Comparison of ENCODE assay signal across 23 cellular contexts in the genomic region with DNA sequence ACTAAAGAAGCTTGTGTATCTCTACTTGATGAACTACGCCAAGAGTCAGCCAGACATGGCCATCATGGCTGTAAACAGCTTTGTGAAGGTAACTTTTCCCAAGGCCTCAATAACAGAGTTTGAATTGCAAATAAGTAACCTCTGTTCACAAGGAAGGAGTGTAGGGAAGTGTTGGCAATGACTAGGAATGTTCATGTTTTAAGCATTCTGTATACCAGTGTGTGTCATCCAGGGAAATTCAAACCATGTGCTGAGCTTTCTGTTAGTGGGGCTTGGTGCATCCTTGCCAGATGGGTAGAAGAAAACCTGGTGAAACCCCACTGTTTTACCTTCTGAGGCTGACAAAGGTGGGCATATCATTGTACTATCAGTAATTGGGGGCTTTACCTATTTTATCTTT. TPM values are rescaled to one million over a fixed set of nuclear protein-coding genes. Genes with fewer than 3 reads are reported as not detected.
DNase-seq lines count a peak whose midpoint lies in the region; ATAC-seq lines count a peak whose summit lies in the region.
"Had no signal": no experiment of that assay in that cellular context is flagged by ENCODE, and none has a peak within 500 bp of the region (broad histone marks: within the 10 kb centered on the region; RNA-seq: fewer than 3 reads in every experiment).

No MANE protein-coding gene starts in this region.

- H3K9me3 Mint-ChIP-seq in CD4-positive, alpha-beta memory T cell = no peaks in the 10 kb centered on the region
- H3K9me3 Mint-ChIP-seq in effector memory CD8-positive, alpha-beta T cell = no peaks in the 10 kb centered on the region

- no peak overlapping the region for H2BK12ac ChIP-seq in mesenchymal stem cell (ENCODE audit: low read length in 2 of 2)

- no peaks in the 10 kb centered on the region for H3K27me3 Mint-ChIP-seq in CD4-positive, alpha-beta memory T cell
- no peaks in the 10 kb centered on the region for H3K27me3 Mint-ChIP-seq in effector memory CD8-positive, alpha-beta T cell

- POLR2A ChIA-PET in CD4-positive, alpha-beta memory T cell (lab: Charles Lee; ENCODE audit: partially characterized antibody) = no interaction called here

- peaks cover 40 to 67% of the 10 kb centered on the region in 2 donors for H3K36me3 Mint-ChIP-seq in CD4-positive, alpha-beta memory T cell
- H3K36me3 Mint-ChIP-seq in effector memory CD8-positive, alpha-beta T cell (ENCODE audit: insufficient read depth) = peaks cover 82% of the 10 kb centered on the region

- H3K4ac ChIP-seq in mesenchymal stem cell (ENCODE audit: low read depth in 1 of 2, low read length in 2 of 2) = no peak overlapping the region

- H3K14ac ChIP-seq in mesenchymal stem cell (ENCODE audit: low read length in 2 of 2) = no peak overlapping the region

- H3K4me1 ChIP-seq in CD4-positive, alpha-beta memory T cell (ENCODE audit: insufficient read depth, low read length) = no peaks in the 10 kb centered on the region
- H3K4me1 ChIP-seq in mesenchymal stem cell (ENCODE audit: control insufficient read depth, insufficient read depth, low read depth, low read length) (no peaks in the 10 kb centered on the region), HAP-1 (no peaks in the 10 kb centered on the region)
- H3K4me1 ChIP-seq: transverse colon had no signal

- H4K8ac ChIP-seq in mesenchymal stem cell (ENCODE audit: low read length) = no peak overlapping the region

- no peak overlapping the region for H3K4me3 ChIP-seq in CD4-positive, alpha-beta memory T cell (ENCODE audit: low read length in 2 of 2)
- peak overlapping the region in 1 of 2 experiments; percentile 20 for H3K4me3 ChIP-seq in mesenchymal stem cell (ENCODE audit: insufficient read depth in 1 of 2, low read depth in 1 of 2, low read length in 2 of 2)
- no peak overlapping the region for H3K4me3 ChIP-seq in HAP-1
- H3K4me3 ChIP-seq: dorsolateral prefrontal cortex, transverse colon had no signal

- peaks cover 52% of the 10 kb centered on the region for H3K36me3 ChIP-seq in CD4-positive, alpha-beta memory T cell (ENCODE audit: insufficient read depth, low read length)
- H3K36me3 ChIP-seq in mesenchymal stem cell (ENCODE audit: control insufficient read depth in 1 of 2, insufficient read depth in 2 of 2, low read depth in 1 of 2, low read length in 2 of 2) (peaks cover 31 to 63% of the 10 kb centered on the region in 2 experiments), HAP-1 (replicated peaks) (peaks cover 68% of the 10 kb centered on the region)

- WGBS in mesenchymal stem cell = 100% methylated on average over 1 of the region's 1 CpG

- H3K23ac ChIP-seq in mesenchymal stem cell (ENCODE audit: low read length in 2 of 2) = no peak overlapping the region

- in situ Hi-C loops in HAP-1 (cut with MboI; ENCODE audit: low sequenced_read_pairs) = loop anchor here (5.0 kb wide), 1 partner anchor 142 kb away; no protein-coding TSS in a partner anchor

- no peak overlapping the region for H3K27ac ChIP-seq in CD4-positive, alpha-beta memory T cell (ENCODE audit: low read depth, low read length)
- H3K27ac ChIP-seq in mesenchymal stem cell (ENCODE audit: low read length, poor library complexity, severe bottlenecking) = no peak overlapping the region

- H3K9ac ChIP-seq in mesenchymal stem cell (ENCODE audit: low read length) = peak overlapping the region; percentile 19

- H3K4me2 ChIP-seq in mesenchymal stem cell (ENCODE audit: low read length, poor library complexity, severe bottlenecking) = no peak overlapping the region

- ATAC-seq in effector memory CD8-positive, alpha-beta T cell (replicated peaks) = no peak
- no peak for ATAC-seq in HG02884 (IDR thresholded peaks at IDR 0.05; ENCODE audit: unreplicated experiment)
- no peak for ATAC-seq in stimulated activated naive CD8-positive, alpha-beta T cell treated with anti-CD3 and anti-CD28 coated beads, Interleukin-15, Interleukin-2, amounts not matched to agents 100 U/mL and 50 U/mL, for 24 hours
- no peak for ATAC-seq in GM18907 (IDR thresholded peaks at IDR 0.05; ENCODE audit: unreplicated experiment)
- ATAC-seq: activated CD8-positive, alpha-beta T cell treated with anti-CD3 and anti-CD28 coated beads, Interleukin-2, amount 10 ng/mL, durations not matched to agents 7 days and 5 days; Right ventricle myocardium inferior had no signal

- H2BK5ac ChIP-seq in mesenchymal stem cell (ENCODE audit: low read depth, low read length, poor library complexity, severe bottlenecking) = no peak overlapping the region

- H3K27me3 ChIP-seq in CD4-positive, alpha-beta memory T cell (ENCODE audit: insufficient read depth, low read length) = no peaks in the 10 kb centered on the region
- H3K27me3 ChIP-seq in mesenchymal stem cell (ENCODE audit: control insufficient read depth in 1 of 2, insufficient read depth in 1 of 2, low read length in 2 of 2) (no peaks in the 10 kb centered on the region), HAP-1 (ENCODE audit: low read depth) (no peaks in the 10 kb centered on the region)
- H3K27me3 ChIP-seq: dorsolateral prefrontal cortex, transverse colon had no signal

- no peak overlapping the region for H3K18ac ChIP-seq in mesenchymal stem cell (ENCODE audit: low read depth in 1 of 2, low read length in 2 of 2)

- no peak overlapping the region for H4K91ac ChIP-seq in mesenchymal stem cell (ENCODE audit: low read length)

- peak overlapping the region in 5 of 7 donors; percentile 11 to 46 (median 22) for H3K27ac Mint-ChIP-seq in CD4-positive, alpha-beta memory T cell
- peak overlapping the region; percentile 54 to 62 for H3K27ac Mint-ChIP-seq in effector memory CD8-positive, alpha-beta T cell
- H3K27ac Mint-ChIP-seq: activated CD8-positive, alpha-beta T cell treated with anti-CD3 and anti-CD28 coated beads, Interleukin-2, amount 10 ng/mL, durations not matched to agents 7 days and 5 days had no signal

- DNase-seq in CD4-positive, alpha-beta memory T cell = no peak
- peak; percentile 9 for DNase-seq in NCI-H526 treated with DMSO at 0.1 percent for 48 hours (lab: John Stamatoyannopoulos, UW)
- DNase-seq in effector memory CD8-positive, alpha-beta T cell = no peak
- DNase-seq in mesenchymal stem cell = no peak
- DNase-seq in stimulated activated naive CD8-positive, alpha-beta T cell treated with anti-CD3 and anti-CD28 coated beads, Interleukin-15, Interleukin-2, amounts not matched to agents 100 U/mL and 50 U/mL, for 24 hours = no peak
- no peak for DNase-seq in HAP-1 (ENCODE audit: low spot score in 2 of 2)
- DNase-seq: activated CD4-positive, CD25-positive, alpha-beta regulatory T cell treated with anti-CD3 and anti-CD28 coated beads, Interleukin-2, amount 50 U/mL, for 72 hours; activated CD8-positive, alpha-beta T cell treated with anti-CD3 and anti-CD28 coated beads, Interleukin-2, amount 10 ng/mL, durations not matched to agents 7 days and 5 days; dorsolateral prefrontal cortex; HCEC 1CT; kidney glomerular epithelial cell; NCI-H187 treated with DMSO at 0.1 percent for 48 hours; NCI-H226; NCI-H82; stimulated activated CD4-positive, alpha-beta T cell treated with anti-CD3 and anti-CD28 coated beads, Interleukin-4, amount 100 ng/mL, for 24 hours; stimulated activated naive CD4-positive, alpha-beta T cell treated with Interleukin-2 at 50 U/mL for 16 hours; SW 1271; transverse colon had no signal

- H2AK5ac ChIP-seq in mesenchymal stem cell (ENCODE audit: low read length, severe bottlenecking) = no peak overlapping the region

- no peak overlapping the region for H2BK15ac ChIP-seq in mesenchymal stem cell (ENCODE audit: low read depth, poor library complexity, severe bottlenecking)

- CTCF ChIA-PET in CD4-positive, alpha-beta memory T cell (lab: Charles Lee; ENCODE audit: partially characterized antibody) = no interaction called here

- no peak overlapping the region for H3K4me3 Mint-ChIP-seq in CD4-positive, alpha-beta memory T cell
- H3K4me3 Mint-ChIP-seq in effector memory CD8-positive, alpha-beta T cell = no peak overlapping the region
- H3K4me3 Mint-ChIP-seq: activated CD8-positive, alpha-beta T cell treated with anti-CD3 and anti-CD28 coated beads, Interleukin-2, amount 10 ng/mL, durations not matched to agents 7 days and 5 days had no signal

- no peak overlapping the region for H2AFZ ChIP-seq in mesenchymal stem cell (ENCODE audit: low read depth, low read length)

- intact Hi-C loops in CD4-positive, alpha-beta memory T cell (cut with micrococcal nuclease) = no loop called here

- no peaks in the 10 kb centered on the region for H3K9me3 ChIP-seq in CD4-positive, alpha-beta memory T cell (ENCODE audit: control insufficient read depth in 1 of 2, low read length in 2 of 2)
- H3K9me3 ChIP-seq in mesenchymal stem cell (ENCODE audit: control insufficient read depth, low read length) (no peaks in the 10 kb centered on the region), HAP-1 (no peaks in the 10 kb centered on the region)
- H3K9me3 ChIP-seq: transverse colon had no signal

- peaks cover 0 to 2% (median 0%) of the 10 kb centered on the region in 4 donors for H3K4me1 Mint-ChIP-seq in CD4-positive, alpha-beta memory T cell
- H3K4me1 Mint-ChIP-seq in effector memory CD8-positive, alpha-beta T cell (ENCODE audit: low read depth in 2 of 2) = peaks cover 0 to 5% of the 10 kb centered on the region in 2 donors

- no peak overlapping the region for H2BK120ac ChIP-seq in mesenchymal stem cell (ENCODE audit: low read depth, low read length)

- peaks cover 22% of the 10 kb centered on the region for H3K79me1 ChIP-seq in mesenchymal stem cell (replicated peaks; ENCODE audit: low read length, poor library complexity, severe bottlenecking)

RNA-seq across cellular contexts. Expression of a gene that starts 18.6 kb away (rescaled TPM):
- 100 to 1,000 TPM; 160 to 165 TPM for total RNA-seq in CD4-positive, alpha-beta memory T cell
- 10 to 100 TPM; 54.1 to 75.4 TPM for polyA plus RNA-seq in CD4-positive, alpha-beta memory T cell
- polyA plus RNA-seq in mesenchymal stem cell (2013, experiment 1 of 2) = 89.1 TPM
- 88.9 TPM for polyA plus RNA-seq in mesenchymal stem cell (2013, experiment 2 of 2)

RNA-seq across cellular contexts. Expression of a gene that starts 27.4 kb away (rescaled TPM):
- 1 to 10 TPM; 8.2 to 8.5 TPM for total RNA-seq in CD4-positive, alpha-beta memory T cell
- 1 to 10 TPM; 1.3 to 2.8 TPM for polyA plus RNA-seq in CD4-positive, alpha-beta memory T cell
- polyA plus RNA-seq in mesenchymal stem cell (2013, experiment 1 of 2) = 3.7 TPM
- polyA plus RNA-seq in mesenchymal stem cell (2013, experiment 2 of 2) = 3.8 TPM

RNA-seq across cellular contexts. Expression of a gene that starts 45.1 kb away (rescaled TPM):
- not detected for total RNA-seq in CD4-positive, alpha-beta memory T cell
- under 1 TPM in 1 of 2 donors, not detected in 1; 0.18 TPM for polyA plus RNA-seq in CD4-positive, alpha-beta memory T cell
- polyA plus RNA-seq in mesenchymal stem cell (2013, experiment 1 of 2) = not detected
- not detected for polyA plus RNA-seq in mesenchymal stem cell (2013, experiment 2 of 2)
- total RNA-seq: activated CD8-positive, alpha-beta T cell treated with anti-CD3 and anti-CD28 coated beads, Interleukin-2, amount 10 ng/mL, durations not matched to agents 7 days and 5 days; HT-29; myocyte; Right ventricle myocardium inferior; transverse colon had no signal
